1 cellular context compared by ENCODE assay signal in the genomic region with DNA sequence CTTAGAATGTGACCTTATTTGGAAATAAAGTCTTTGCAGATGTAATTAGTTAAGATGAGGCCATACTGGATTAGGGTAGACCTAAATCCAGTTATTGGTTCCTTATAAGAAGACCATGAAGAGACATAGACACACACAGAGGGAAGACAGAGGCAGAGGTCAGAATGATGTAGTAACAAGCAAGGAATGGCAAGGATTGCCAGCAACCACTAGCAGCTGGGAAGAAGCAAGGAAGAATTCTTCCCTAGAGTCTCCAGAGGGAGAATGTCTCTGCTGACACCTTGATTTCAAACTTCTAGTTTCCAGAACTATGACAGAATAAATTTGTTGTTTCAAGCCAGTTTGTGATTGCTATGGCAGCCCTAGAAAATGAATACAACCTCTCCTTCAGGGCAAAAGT.
TF ChIP-seq lines count a peak whose summit lies in the region.

No MANE protein-coding gene starts in this region.

TF ChIP-seq in IMR-90, 13 proteins besides CTCF, POLR2A, EP300 and RAD21 (continued from another document):
- TF ChIP-seq SMC3 (IDR thresholded peaks at IDR 0.05; ENCODE audit: low read depth, low read length) (no peak), RFX5 (IDR thresholded peaks at IDR 0.05; ENCODE audit: low read depth, low read length) (no peak), CEBPB (IDR thresholded peaks at IDR 0.05; ENCODE audit: low read depth, low read length) (no peak)
- TF ChIP-seq, protein P1, sequence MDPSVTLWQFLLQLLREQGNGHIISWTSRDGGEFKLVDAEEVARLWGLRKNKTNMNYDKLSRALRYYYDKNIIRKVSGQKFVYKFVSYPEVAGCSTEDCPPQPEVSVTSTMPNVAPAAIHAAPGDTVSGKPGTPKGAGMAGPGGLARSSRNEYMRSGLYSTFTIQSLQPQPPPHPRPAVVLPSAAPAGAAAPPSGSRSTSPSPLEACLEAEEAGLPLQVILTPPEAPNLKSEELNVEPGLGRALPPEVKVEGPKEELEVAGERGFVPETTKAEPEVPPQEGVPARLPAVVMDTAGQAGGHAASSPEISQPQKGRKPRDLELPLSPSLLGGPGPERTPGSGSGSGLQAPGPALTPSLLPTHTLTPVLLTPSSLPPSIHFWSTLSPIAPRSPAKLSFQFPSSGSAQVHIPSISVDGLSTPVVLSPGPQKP (IDR thresholded peaks at IDR 0.05; ENCODE audit: borderline replicate concordance, low read depth, low read length), result no peak
- TF ChIP-seq, protein P2, sequence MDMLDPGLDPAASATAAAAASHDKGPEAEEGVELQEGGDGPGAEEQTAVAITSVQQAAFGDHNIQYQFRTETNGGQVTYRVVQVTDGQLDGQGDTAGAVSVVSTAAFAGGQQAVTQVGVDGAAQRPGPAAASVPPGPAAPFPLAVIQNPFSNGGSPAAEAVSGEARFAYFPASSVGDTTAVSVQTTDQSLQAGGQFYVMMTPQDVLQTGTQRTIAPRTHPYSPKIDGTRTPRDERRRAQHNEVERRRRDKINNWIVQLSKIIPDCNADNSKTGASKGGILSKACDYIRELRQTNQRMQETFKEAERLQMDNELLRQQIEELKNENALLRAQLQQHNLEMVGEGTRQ (IDR thresholded peaks at IDR 0.05; ENCODE audit: low read depth, low read length), result no peak
TF ChIP-seq in IMR-90: peak in this region for 0.
